Comparison of ENCODE assay signal across 10 cellular contexts in genomic region chr14:49950275-49951250, GRCh38. TPM values are rescaled to one million over a fixed set of nuclear protein-coding genes. Genes with fewer than 3 reads are reported as not detected.
A peak's percentile ranks its signal among the peaks of the same experiment; 100 is the strongest.
DNase-seq lines count a peak whose midpoint lies in the region; ATAC-seq and TF ChIP-seq lines count a peak whose summit lies in the region.
"Had no signal": no experiment of that assay in that cellular context is flagged by ENCODE, and none has a peak within 500 bp of the region (broad histone marks: within the 10 kb centered on the region; RNA-seq: fewer than 3 reads in every experiment).

No MANE protein-coding gene starts in this region.

- H4K8ac ChIP-seq in mesenchymal stem cell (ENCODE audit: low read length) = no peak overlapping the region

- H3K4me2 ChIP-seq in Loucy (ENCODE audit: low read depth, low read length, poor library complexity, severe bottlenecking) (no peak overlapping the region), mesenchymal stem cell (ENCODE audit: low read length, poor library complexity, severe bottlenecking) (no peak overlapping the region)

- H3K14ac ChIP-seq in mesenchymal stem cell (ENCODE audit: low read length in 2 of 2) = peak overlapping the region in 1 of 2 experiments; percentile 49

- no peaks in the 10 kb centered on the region for H3K9me3 Mint-ChIP-seq in activated T-helper 17 cell treated with anti-CD3 and anti-CD28 coated beads, Interleukin-2, amount 50 U/mL, for 72 hours

- H3K36me3 ChIP-seq in Loucy (ENCODE audit: insufficient read depth, low read length) = no peaks in the 10 kb centered on the region
- no peaks in the 10 kb centered on the region for H3K36me3 ChIP-seq in mesenchymal stem cell (ENCODE audit: control insufficient read depth in 1 of 2, insufficient read depth in 2 of 2, low read depth in 1 of 2, low read length in 2 of 2)
- H3K36me3 ChIP-seq: MG63 had no signal

- H3K27me3 Mint-ChIP-seq in activated T-helper 17 cell treated with anti-CD3 and anti-CD28 coated beads, Interleukin-2, amount 50 U/mL, for 72 hours = no peaks in the 10 kb centered on the region

- H2BK15ac ChIP-seq in mesenchymal stem cell (ENCODE audit: low read depth, poor library complexity, severe bottlenecking) = no peak overlapping the region

- H3K9me3 ChIP-seq in Loucy (ENCODE audit: insufficient read depth, low read depth, low read length) (no peaks in the 10 kb centered on the region), mesenchymal stem cell (ENCODE audit: control insufficient read depth, low read length) (no peaks in the 10 kb centered on the region)
- H3K9me3 ChIP-seq: MG63 had no signal

- no peaks in the 10 kb centered on the region for H3K27me3 ChIP-seq in Loucy (ENCODE audit: insufficient read depth, low read length, poor library complexity, severe bottlenecking)
- no peaks in the 10 kb centered on the region for H3K27me3 ChIP-seq in mesenchymal stem cell (ENCODE audit: control insufficient read depth in 1 of 2, insufficient read depth in 1 of 2, low read length in 2 of 2)
- H3K27me3 ChIP-seq: MG63 had no signal

- 81% methylated on average over 4 of the region's 4 CpGs for WGBS in mesenchymal stem cell

- no peaks in the 10 kb centered on the region for H3K36me3 Mint-ChIP-seq in activated T-helper 17 cell treated with anti-CD3 and anti-CD28 coated beads, Interleukin-2, amount 50 U/mL, for 72 hours (ENCODE audit: low read depth)

- no peak overlapping the region for H2BK120ac ChIP-seq in mesenchymal stem cell (ENCODE audit: low read depth, low read length)

- peak overlapping the region; percentile 5 to 64 for H2BK12ac ChIP-seq in mesenchymal stem cell (ENCODE audit: low read length in 2 of 2)

- H3K27ac ChIP-seq in mesenchymal stem cell (ENCODE audit: low read length, poor library complexity, severe bottlenecking) = no peak overlapping the region

- H3K4me3 Mint-ChIP-seq in activated T-helper 17 cell treated with anti-CD3 and anti-CD28 coated beads, Interleukin-2, amount 50 U/mL, for 72 hours = peak overlapping the region; percentile 25

- no peak overlapping the region for H3K4me3 ChIP-seq in Loucy (ENCODE audit: low read length, poor library complexity, severe bottlenecking)
- no peak overlapping the region for H3K4me3 ChIP-seq in mesenchymal stem cell (ENCODE audit: insufficient read depth in 1 of 2, low read depth in 1 of 2, low read length in 2 of 2)
- H3K4me3 ChIP-seq: MG63 had no signal

- no peaks in the 10 kb centered on the region for H4K20me1 ChIP-seq in Loucy (ENCODE audit: insufficient read depth, low read length, poor library complexity, severe bottlenecking)

- no peak for TF ChIP-seq CTCF in Loucy (conservative IDR thresholded peaks at IDR 0.05; ENCODE audit: low read length)

- peak overlapping the region; percentile 29 for H2AK5ac ChIP-seq in mesenchymal stem cell (ENCODE audit: low read length, severe bottlenecking)

- H2BK5ac ChIP-seq in mesenchymal stem cell (ENCODE audit: low read depth, low read length, poor library complexity, severe bottlenecking) = no peak overlapping the region

- no peaks in the 10 kb centered on the region for H3K9me2 ChIP-seq in Loucy (replicated peaks; ENCODE audit: low read depth, low read length)

- peak; percentile 87 for ATAC-seq in activated T-helper 17 cell treated with anti-CD3 and anti-CD28 coated beads, Interleukin-2, amount 50 U/mL, for 72 hours (replicated peaks)
- ATAC-seq in HG03565 (IDR thresholded peaks at IDR 0.05; ENCODE audit: unreplicated experiment) = no peak

- peak overlapping the region; percentile 60 for H2AFZ ChIP-seq in Loucy (ENCODE audit: low read length)
- H2AFZ ChIP-seq in mesenchymal stem cell (ENCODE audit: low read depth, low read length) = no peak overlapping the region

- no peaks in the 10 kb centered on the region for H3F3A ChIP-seq in Loucy (ENCODE audit: low read depth)

- H3K18ac ChIP-seq in mesenchymal stem cell (ENCODE audit: low read depth in 1 of 2, low read length in 2 of 2) = peak overlapping the region; percentile 45 to 63

- H3K27ac Mint-ChIP-seq in activated T-helper 17 cell treated with anti-CD3 and anti-CD28 coated beads, Interleukin-2, amount 50 U/mL, for 72 hours = peak overlapping the region; percentile 25

- in situ Hi-C loops in Caki2 (cut with HindIII; ENCODE audit: low pct_unique_long_range_greater_than_20kb, low sequenced_read_pairs) = no loop called here

- no peak overlapping the region for H3K23ac ChIP-seq in mesenchymal stem cell (ENCODE audit: low read length in 2 of 2)

- peaks cover 43% of the 10 kb centered on the region for H3K4me1 Mint-ChIP-seq in activated T-helper 17 cell treated with anti-CD3 and anti-CD28 coated beads, Interleukin-2, amount 50 U/mL, for 72 hours

- DNase-seq in Caki2 (ENCODE audit: low read depth) = peak; percentile 47
- no peak for DNase-seq in mesenchymal stem cell
- no peak for DNase-seq in OCI-M1 (lab: John Stamatoyannopoulos, UW)
- DNase-seq in GOT3 (lab: John Stamatoyannopoulos, UW) = no peak
- DNase-seq in dermis blood vessel endothelial cell = no peak
- DNase-seq: immature natural killer cell, MG63 had no signal

- no peaks in the 10 kb centered on the region for H3K79me1 ChIP-seq in mesenchymal stem cell (replicated peaks; ENCODE audit: low read length, poor library complexity, severe bottlenecking)

- H4K91ac ChIP-seq in mesenchymal stem cell (ENCODE audit: low read length) = no peak overlapping the region

- peaks cover 12% of the 10 kb centered on the region for H3K4me1 ChIP-seq in Loucy (ENCODE audit: insufficient read depth, low read length, poor library complexity, severe bottlenecking)
- peaks cover 18% of the 10 kb centered on the region for H3K4me1 ChIP-seq in mesenchymal stem cell (ENCODE audit: control insufficient read depth, insufficient read depth, low read depth, low read length)

- H3K4ac ChIP-seq in mesenchymal stem cell (ENCODE audit: low read depth in 1 of 2, low read length in 2 of 2) = peak overlapping the region in 1 of 2 experiments; percentile 20

- no peaks in the 10 kb centered on the region for H3K79me2 ChIP-seq in Loucy (ENCODE audit: insufficient read depth, low read length)

- H3K9ac ChIP-seq in Loucy (ENCODE audit: low read depth, low read length, poor library complexity, severe bottlenecking) (no peak overlapping the region), mesenchymal stem cell (ENCODE audit: low read length) (no peak overlapping the region)

RNA-seq across cellular contexts. Expression of gene ARF6, which starts 57.7 kb away (rescaled TPM):
- total RNA-seq in Caki2 (2014; rRNA removed; shearing (Covaris generic); ENCODE audit: low replicate concordance) = 51.7 and 52.6 TPM in 2 replicates
- 100 to 1,000 TPM; 161 to 163 TPM for total RNA-seq in activated T-helper 17 cell treated with anti-CD3 and anti-CD28 coated beads, Interleukin-2, amount 50 U/mL, for 72 hours
- 48.0 TPM for polyA plus RNA-seq in mesenchymal stem cell (2013, experiment 1 of 2)
- polyA plus RNA-seq in mesenchymal stem cell (2013, experiment 2 of 2) = 49.0 TPM
- total RNA-seq in dermis blood vessel endothelial cell = 64.7 and 66.6 TPM in 2 replicates
